Comparison of ENCODE assay signal across 1 cellular context in the genomic region with DNA sequence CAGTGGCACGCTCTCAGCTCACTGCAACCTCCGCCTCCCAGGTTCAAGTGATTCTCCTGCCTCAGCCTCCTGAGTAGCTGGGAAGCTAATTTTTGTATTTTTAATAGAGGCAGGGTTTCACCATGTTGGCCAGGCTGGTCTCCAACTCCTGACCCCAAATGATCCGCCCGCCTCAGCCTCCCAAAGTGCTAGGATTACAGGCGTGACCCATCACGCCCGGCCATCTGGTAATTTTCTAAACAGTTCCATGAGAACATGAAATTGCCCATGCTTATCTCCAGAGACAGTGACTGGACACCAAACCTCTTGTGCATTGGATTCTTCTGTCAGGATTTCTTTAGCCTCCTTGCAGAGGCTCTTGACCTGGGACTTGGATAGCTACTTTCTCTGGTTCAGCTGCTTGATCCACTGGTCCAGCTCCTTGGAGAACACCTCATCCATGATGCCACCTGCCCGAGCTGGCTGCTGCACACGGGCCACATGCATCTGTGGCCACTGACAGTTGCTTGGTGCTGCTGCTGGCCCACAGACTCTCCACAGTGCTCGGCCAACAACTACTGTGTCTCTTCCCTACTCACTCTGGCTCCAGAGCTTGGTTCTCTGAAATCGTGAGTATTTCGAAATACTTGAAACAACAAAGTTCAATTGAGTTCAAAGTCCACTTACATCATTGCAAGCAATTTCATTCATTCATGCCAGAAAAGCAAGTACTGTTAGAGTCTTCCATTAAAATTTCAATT.
A peak's percentile ranks its signal among the peaks of the same experiment; 100 is the strongest.
TF ChIP-seq lines count a peak whose summit lies in the region.

No MANE protein-coding gene starts in this region.

TF ChIP-seq in K562, 482 proteins besides CTCF, POLR2A, EP300 and RAD21 (continued from another document and continues in another):
- TF ChIP-seq CUX1 (CRISPR knock-in tag; IDR thresholded peaks at IDR 0.05) (no peak), NONO (IDR thresholded peaks at IDR 0.05; ENCODE audit: low read depth in 2 of 2, low read length in 1 of 2) (0 out of 4 replicates have a peak, but pooled peaks of 1 of the 2 experiments have one; percentile 63), MCM5 (IDR thresholded peaks at IDR 0.05; ENCODE audit: low read depth) (no peak), ZNF140 (CRISPR knock-in tag; IDR thresholded peaks at IDR 0.05) (no peak), MAFG (tag; conservative IDR thresholded peaks at IDR 0.05) (peak; percentile 72), MTA1 (IDR thresholded peaks at IDR 0.05; ENCODE audit: borderline replicate concordance) (no peak), NRF1 (conservative IDR thresholded peaks at IDR 0.05 in 1 of 2, IDR thresholded peaks at IDR 0.05 in 1 of 2) (no peak), CBX1 (IDR thresholded peaks at IDR 0.05; ENCODE audit: low read depth) (no peak), HIVEP1 (CRISPR knock-in tag; IDR thresholded peaks at IDR 0.05) (no peak), RFX7 (CRISPR knock-in tag; IDR thresholded peaks at IDR 0.05) (no peak), HDAC3 (IDR thresholded peaks at IDR 0.05; ENCODE audit: borderline replicate concordance, partially characterized antibody) (peak; percentile 81), PTBP1 (IDR thresholded peaks at IDR 0.05; ENCODE audit: low read depth, low read length) (no peak), TEAD4 (IDR thresholded peaks at IDR 0.05; ENCODE audit: low read length) (peak; percentile 86), TEAD4 (CRISPR knock-in tag; IDR thresholded peaks at IDR 0.05; ENCODE audit: borderline replicate concordance) (no peak), HSF4 (CRISPR knock-in tag; IDR thresholded peaks at IDR 0.05; ENCODE audit: borderline replicate concordance) (no peak), IFI16 (CRISPR knock-in tag; IDR thresholded peaks at IDR 0.05) (no peak), HDGF (IDR thresholded peaks at IDR 0.05) (no peak), RB1 (IDR thresholded peaks at IDR 0.05; ENCODE audit: low read depth) (0 out of 2 replicates have a peak, but pooled peaks have one; percentile 11), FOSL1 (tag; conservative IDR thresholded peaks at IDR 0.05) (peak; percentile 29; the same call in 1 of the 2 replicates), HMG20B (CRISPR knock-in tag; IDR thresholded peaks at IDR 0.05) (no peak), ZNF347 (CRISPR knock-in tag; IDR thresholded peaks at IDR 0.05; ENCODE audit: low read depth) (no peak), RBM34 (IDR thresholded peaks at IDR 0.05; ENCODE audit: borderline replicate concordance, insufficient read depth, low read length) (no peak), ZNF511 (CRISPR knock-in tag; IDR thresholded peaks at IDR 0.05) (no peak), JUND (IDR thresholded peaks at IDR 0.05; ENCODE audit: borderline replicate concordance, low read depth, low read length) (peak; percentile 21; the same call in 1 of the 2 replicates), JUND (tag; IDR thresholded peaks at IDR 0.05; ENCODE audit: borderline replicate concordance, low read depth, low read length) (peak; percentile 3; the same call in 1 of the 3 replicates), ZNF407 (IDR thresholded peaks at IDR 0.05; ENCODE audit: low read depth) (no peak), BACH1 (tag; IDR thresholded peaks at IDR 0.05) (no peak), LARP7 (IDR thresholded peaks at IDR 0.05) (0 out of 2 replicates have a peak, but pooled peaks have one; percentile 50), MAFK (IDR thresholded peaks at IDR 0.05; ENCODE audit: low read length) (0 out of 2 replicates have a peak, but pooled peaks have one; percentile 2), PRPF4 (IDR thresholded peaks at IDR 0.05; ENCODE audit: insufficient read depth, low read depth, low read length, poor library complexity, severe bottlenecking) (no peak), ZSCAN29 (IDR thresholded peaks at IDR 0.05) (no peak), ZNF717 (CRISPR knock-in tag; IDR thresholded peaks at IDR 0.05) (no peak)
- TF ChIP-seq, protein P1, sequence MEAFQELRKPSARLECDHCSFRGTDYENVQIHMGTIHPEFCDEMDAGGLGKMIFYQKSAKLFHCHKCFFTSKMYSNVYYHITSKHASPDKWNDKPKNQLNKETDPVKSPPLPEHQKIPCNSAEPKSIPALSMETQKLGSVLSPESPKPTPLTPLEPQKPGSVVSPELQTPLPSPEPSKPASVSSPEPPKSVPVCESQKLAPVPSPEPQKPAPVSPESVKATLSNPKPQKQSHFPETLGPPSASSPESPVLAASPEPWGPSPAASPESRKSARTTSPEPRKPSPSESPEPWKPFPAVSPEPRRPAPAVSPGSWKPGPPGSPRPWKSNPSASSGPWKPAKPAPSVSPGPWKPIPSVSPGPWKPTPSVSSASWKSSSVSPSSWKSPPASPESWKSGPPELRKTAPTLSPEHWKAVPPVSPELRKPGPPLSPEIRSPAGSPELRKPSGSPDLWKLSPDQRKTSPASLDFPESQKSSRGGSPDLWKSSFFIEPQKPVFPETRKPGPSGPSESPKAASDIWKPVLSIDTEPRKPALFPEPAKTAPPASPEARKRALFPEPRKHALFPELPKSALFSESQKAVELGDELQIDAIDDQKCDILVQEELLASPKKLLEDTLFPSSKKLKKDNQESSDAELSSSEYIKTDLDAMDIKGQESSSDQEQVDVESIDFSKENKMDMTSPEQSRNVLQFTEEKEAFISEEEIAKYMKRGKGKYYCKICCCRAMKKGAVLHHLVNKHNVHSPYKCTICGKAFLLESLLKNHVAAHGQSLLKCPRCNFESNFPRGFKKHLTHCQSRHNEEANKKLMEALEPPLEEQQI (IDR thresholded peaks at IDR 0.05) = peak; percentile 53; the same call in 1 of the 2 replicates
- TF ChIP-seq, protein P2, sequence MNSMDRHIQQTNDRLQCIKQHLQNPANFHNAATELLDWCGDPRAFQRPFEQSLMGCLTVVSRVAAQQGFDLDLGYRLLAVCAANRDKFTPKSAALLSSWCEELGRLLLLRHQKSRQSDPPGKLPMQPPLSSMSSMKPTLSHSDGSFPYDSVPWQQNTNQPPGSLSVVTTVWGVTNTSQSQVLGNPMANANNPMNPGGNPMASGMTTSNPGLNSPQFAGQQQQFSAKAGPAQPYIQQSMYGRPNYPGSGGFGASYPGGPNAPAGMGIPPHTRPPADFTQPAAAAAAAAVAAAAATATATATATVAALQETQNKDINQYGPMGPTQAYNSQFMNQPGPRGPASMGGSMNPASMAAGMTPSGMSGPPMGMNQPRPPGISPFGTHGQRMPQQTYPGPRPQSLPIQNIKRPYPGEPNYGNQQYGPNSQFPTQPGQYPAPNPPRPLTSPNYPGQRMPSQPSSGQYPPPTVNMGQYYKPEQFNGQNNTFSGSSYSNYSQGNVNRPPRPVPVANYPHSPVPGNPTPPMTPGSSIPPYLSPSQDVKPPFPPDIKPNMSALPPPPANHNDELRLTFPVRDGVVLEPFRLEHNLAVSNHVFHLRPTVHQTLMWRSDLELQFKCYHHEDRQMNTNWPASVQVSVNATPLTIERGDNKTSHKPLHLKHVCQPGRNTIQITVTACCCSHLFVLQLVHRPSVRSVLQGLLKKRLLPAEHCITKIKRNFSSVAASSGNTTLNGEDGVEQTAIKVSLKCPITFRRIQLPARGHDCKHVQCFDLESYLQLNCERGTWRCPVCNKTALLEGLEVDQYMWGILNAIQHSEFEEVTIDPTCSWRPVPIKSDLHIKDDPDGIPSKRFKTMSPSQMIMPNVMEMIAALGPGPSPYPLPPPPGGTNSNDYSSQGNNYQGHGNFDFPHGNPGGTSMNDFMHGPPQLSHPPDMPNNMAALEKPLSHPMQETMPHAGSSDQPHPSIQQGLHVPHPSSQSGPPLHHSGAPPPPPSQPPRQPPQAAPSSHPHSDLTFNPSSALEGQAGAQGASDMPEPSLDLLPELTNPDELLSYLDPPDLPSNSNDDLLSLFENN (IDR thresholded peaks at IDR 0.05; ENCODE audit: low read depth in 2 of 2, low read length in 2 of 2) = peak in 1 of 2 experiments; percentile 80; a peak in 2 of 4 replicates
- TF ChIP-seq, protein P3, sequence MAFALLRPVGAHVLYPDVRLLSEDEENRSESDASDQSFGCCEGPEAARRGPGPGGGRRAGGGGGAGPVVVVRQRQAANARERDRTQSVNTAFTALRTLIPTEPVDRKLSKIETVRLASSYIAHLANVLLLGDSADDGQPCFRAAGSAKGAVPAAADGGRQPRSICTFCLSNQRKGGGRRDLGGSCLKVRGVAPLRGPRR (CRISPR knock-in tag; IDR thresholded peaks at IDR 0.05) = no peak
